9 cellular contexts compared by ENCODE assay signal in the genomic region with DNA sequence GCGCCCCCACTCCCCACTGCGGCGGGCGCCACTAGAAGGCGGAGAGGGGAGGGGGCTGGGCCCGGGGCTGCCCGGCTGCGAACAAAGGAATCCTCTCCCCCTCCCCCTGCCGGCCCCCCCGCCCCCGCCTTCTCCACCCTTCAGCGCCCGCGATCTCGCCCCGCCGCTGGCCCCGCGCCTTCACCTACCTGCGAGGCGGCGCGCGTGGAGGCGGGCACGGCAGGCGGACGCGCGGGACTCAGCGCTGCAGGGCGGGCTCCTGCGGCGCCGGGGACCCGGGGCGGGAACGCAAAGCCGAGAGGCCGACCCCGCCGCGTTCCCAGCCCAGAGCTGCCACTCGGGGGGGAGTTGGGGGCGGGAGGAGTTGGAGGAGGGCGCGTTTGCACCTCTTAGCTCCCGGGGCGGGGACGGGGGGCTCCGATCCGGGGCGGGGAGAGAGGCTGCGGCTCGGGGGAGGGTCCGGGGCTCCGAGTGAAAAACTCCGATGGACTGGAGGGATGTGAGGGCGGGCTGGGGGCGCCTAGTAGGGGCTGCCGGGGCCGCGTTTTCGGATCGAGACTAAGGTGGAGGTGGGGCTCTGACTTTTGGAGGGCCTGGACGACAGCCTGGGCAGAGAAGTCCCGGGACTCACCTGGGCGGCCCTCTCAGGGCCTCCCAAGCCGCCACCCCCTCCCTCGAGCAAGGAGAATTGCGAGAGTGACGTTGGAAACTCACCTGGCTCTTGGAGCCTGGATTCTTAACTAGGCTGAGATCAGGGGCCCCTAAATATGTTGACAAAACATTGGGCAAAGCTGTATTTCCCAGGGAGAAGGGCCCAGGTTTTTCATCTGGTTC. TPM values are rescaled to one million over a fixed set of nuclear protein-coding genes. Genes with fewer than 3 reads are reported as not detected.
A peak's percentile ranks its signal among the peaks of the same experiment; 100 is the strongest.
DNase-seq lines count a peak whose midpoint lies in the region; ATAC-seq, FAIRE-seq and TF ChIP-seq lines count a peak whose summit lies in the region.
"Had no signal": no experiment of that assay in that cellular context is flagged by ENCODE, and none has a peak within 500 bp of the region (broad histone marks: within the 10 kb centered on the region; RNA-seq: fewer than 3 reads in every experiment).

A gene (minus strand): TSS at position 332 of the 834 bp plus-strand sequence. CDS start 2,112 bp downstream, outside the sequence.

- peaks cover 39 to 56% of the 10 kb centered on the region in 2 experiments for H3K27me3 ChIP-seq in K562 (ENCODE audit: control insufficient read depth in 2 of 2, insufficient read depth in 2 of 2, low read length in 2 of 2)

- peaks cover 50% of the 10 kb centered on the region for H3K27me3 Mint-ChIP-seq in activated CD4-positive, alpha-beta memory T cell treated with anti-CD3 and anti-CD28 coated beads for 36 hours

- peak within 1 kb of the TSS in 1 of 2 experiments; percentile 82; a peak in 2 of 4 replicates for H3K9ac ChIP-seq in K562 (ENCODE audit: insufficient read depth in 1 of 2, low read depth in 2 of 2, low read length in 2 of 2)

- H3K36me3 ChIP-seq in K562 (ENCODE audit: control insufficient read depth, insufficient read depth, low read length) (no peaks in the 10 kb centered on the region), mesodermal cell (ENCODE audit: control insufficient read depth, insufficient read depth, low read length) (no peaks in the 10 kb centered on the region)

- no peaks in the 10 kb centered on the region for H3K9me1 ChIP-seq in K562 (ENCODE audit: control insufficient read depth, insufficient read depth, low read length)

- H3K27ac ChIP-seq in A549 (peak within 1 kb of the TSS in 1 of 2 experiments; percentile 58; a peak in 2 of 6 replicates), K562 (ENCODE audit: extremely low read depth, low read depth, low read length) (no peak within 1 kb of the TSS), mesodermal cell (ENCODE audit: low read depth, low read length, severe bottlenecking) (peak within 1 kb of the TSS; percentile 72)

- no peaks in the 10 kb centered on the region for H3K36me3 Mint-ChIP-seq in activated CD4-positive, alpha-beta memory T cell treated with anti-CD3 and anti-CD28 coated beads for 36 hours

- H3K4me3 ChIP-seq in A549 (peak within 1 kb of the TSS; percentile 48), K562 (no peak within 1 kb of the TSS), mesodermal cell (ENCODE audit: extremely low read depth, insufficient read depth, low read length, poor library complexity, severe bottlenecking) (peak within 1 kb of the TSS; percentile 54)

- H3K27ac Mint-ChIP-seq in activated CD4-positive, alpha-beta memory T cell treated with anti-CD3 and anti-CD28 coated beads for 36 hours: no peak within 1 kb of the TSS

- CTCF ChIA-PET in A549 (lab: Yijun Ruan, JAX): interaction anchor here (1.5 kb wide), 1 partner anchor 9 kb away, joined by 7 read pairs; no protein-coding TSS in a partner anchor
- CTCF ChIA-PET in GM10248 (lab: Yijun Ruan, JAX): interaction anchor here (1.4 kb wide), 1 partner anchor 9 kb away, joined by 3 read pairs; no protein-coding TSS in a partner anchor
- CTCF ChIA-PET in K562 (lab: Yijun Ruan, JAX; ENCODE audit: low intra/inter-chr PET ratio): interaction anchor here (0.7 kb wide), 1 partner anchor 78 kb away, joined by 4 read pairs; no protein-coding TSS in a partner anchor
- CTCF ChIA-PET in activated CD4-positive, alpha-beta memory T cell treated with anti-CD3 and anti-CD28 coated beads for 36 hours (lab: Charles Lee): interaction anchor here (1.4 kb wide), 1 partner anchor 179 kb away, joined by 3 read pairs; no protein-coding TSS in a partner anchor

- DNase-seq in A549 (ENCODE audit: low read depth in 1 of 2, low spot score in 1 of 2) (no peak), GM10248 (ENCODE audit: extremely low spot score) (peak; percentile 14), K562 (ENCODE audit: extremely low read depth in 1 of 4, low spot score in 3 of 4) (peak in 2 of 4 experiments; percentile 49 to 52)
- no peak for DNase-seq in activated CD4-positive, alpha-beta memory T cell treated with anti-CD3 and anti-CD28 coated beads for 36 hours
- DNase-seq: DND-41 had no signal

- H3K4me1 ChIP-seq in A549: peaks cover 7% of the 10 kb centered on the region; the same call in 2 of the 3 replicates
- H3K4me1 ChIP-seq in K562 (replicated peaks in 1 of 2; ENCODE audit: control insufficient read depth in 2 of 2, insufficient read depth in 2 of 2, low read length in 2 of 2): peaks cover 0 to 39% of the 10 kb centered on the region in 2 experiments; a peak in 3 of 5 replicates
- peaks cover 5% of the 10 kb centered on the region for H3K4me1 ChIP-seq in mesodermal cell (ENCODE audit: control insufficient read depth, insufficient read depth, low read length, poor library complexity, severe bottlenecking)

- no peaks in the 10 kb centered on the region for H3K79me2 ChIP-seq in K562 (ENCODE audit: control insufficient read depth, insufficient read depth, low read length)

- TF ChIP-seq CTCF in A549 (IDR thresholded peaks at IDR 0.05) (no peak), GM10248 (IDR thresholded peaks at IDR 0.05; ENCODE audit: control extremely low read depth, extremely low read depth, low read depth, missing control alignments) (no peak), K562 (IDR thresholded peaks at IDR 0.05 in 2 of 3, conservative IDR thresholded peaks at IDR 0.05 in 1 of 3; ENCODE audit: insufficient read depth in 2 of 3, low read depth in 1 of 3, low read length in 3 of 3) (no peak)

- in situ Hi-C loops in K562 (cut with MboI): no loop called here

- H3K4me2 ChIP-seq in A549 (peak within 1 kb of the TSS; percentile 99), K562 (ENCODE audit: insufficient read depth, low read length) (peak within 1 kb of the TSS; percentile 38; the same call in 1 of the 2 replicates)

- 61% methylated on average over 12 of the region's 72 CpGs for WGBS in A549 (ENCODE audit: missing lambda C conversion rate)
- 12% methylated on average over 19 of the region's 72 CpGs for WGBS in K562 (ENCODE audit: insufficient coverage, low coverage, missing lambda C conversion rate)
- WGBS in mesodermal cell (ENCODE audit: insufficient coverage in 2 of 2), 2 experiments: 3 to 6% methylated on average over 12 to 22 of the region's 72 CpGs

- no TSS peak for BruUV-seq in K562 (replicated peaks; lab: Mats Ljungman, UMichigan)

- POLR2A ChIA-PET in A549 (lab: Yijun Ruan, JAX) (interaction anchor here (0.6 kb wide), 1 partner anchor 45 kb away, joined by 6 read pairs; no protein-coding TSS in a partner anchor), GM10248 (lab: Yijun Ruan, JAX) (no interaction called here), K562 (lab: Yijun Ruan, JAX) (interaction anchor here (0.6 to 1.2 kb wide), 3 partner anchors 10 to 205 kb away, joined by 3 to 4 read pairs (median 3); no protein-coding TSS in a partner anchor)
- POLR2A ChIA-PET in activated CD4-positive, alpha-beta memory T cell treated with anti-CD3 and anti-CD28 coated beads for 36 hours (lab: Charles Lee): interaction anchor here (0.9 kb wide), 1 partner anchor 60 kb away, joined by 3 read pairs; a partner anchor contains a TSS

- H3K9me3 ChIP-seq in A549 (no peaks in the 10 kb centered on the region), K562 (replicated peaks; ENCODE audit: control insufficient read depth, insufficient read depth, low read depth, low read length) (no peaks in the 10 kb centered on the region), mesodermal cell (ENCODE audit: control insufficient read depth, low read length) (no peaks in the 10 kb centered on the region)

- TF ChIP-seq EP300 in A549 (IDR thresholded peaks at IDR 0.05): no peak
- TF ChIP-seq EP300 in K562 (IDR thresholded peaks at IDR 0.05; ENCODE audit: low read length): no peak

- intact Hi-C loops in K562 (cut with micrococcal nuclease): loop anchor here (5.0 kb wide), 1 partner anchor 207 kb away; a partner anchor contains a TSS
- intact Hi-C loops in activated CD4-positive, alpha-beta memory T cell treated with anti-CD3 and anti-CD28 coated beads for 36 hours (cut with micrococcal nuclease): no loop called here

- H4K20me1 ChIP-seq in K562 (replicated peaks; ENCODE audit: control insufficient read depth, insufficient read depth, low read length): no peaks in the 10 kb centered on the region; the same call in 1 of the 2 replicates

- H3K9me3 Mint-ChIP-seq in activated CD4-positive, alpha-beta memory T cell treated with anti-CD3 and anti-CD28 coated beads for 36 hours: no peaks in the 10 kb centered on the region

- no peak within 1 kb of the TSS for H3K4me3 Mint-ChIP-seq in activated CD4-positive, alpha-beta memory T cell treated with anti-CD3 and anti-CD28 coated beads for 36 hours

- no peak for ATAC-seq in A549
- ATAC-seq in K562: no peak
- ATAC-seq in HG02623 (IDR thresholded peaks at IDR 0.05; ENCODE audit: unreplicated experiment): no peak
- ATAC-seq in GM18511 (IDR thresholded peaks at IDR 0.05; ENCODE audit: unreplicated experiment): no peak
- no peak for ATAC-seq in GM18868 (IDR thresholded peaks at IDR 0.05; ENCODE audit: unreplicated experiment)

- FAIRE-seq in A549 (lab: Jason Lieb, UNC) (no peak), K562 (lab: Jason Lieb, UNC) (no peak)

- peak within 1 kb of the TSS; percentile 45; the same call in 1 of the 2 replicates for H2AFZ ChIP-seq in K562 (ENCODE audit: low read depth, low read length)

- H3K4me1 Mint-ChIP-seq in activated CD4-positive, alpha-beta memory T cell treated with anti-CD3 and anti-CD28 coated beads for 36 hours (ENCODE audit: low read depth): peaks cover 4% of the 10 kb centered on the region

- TF ChIP-seq POLR2A in A549 (IDR thresholded peaks at IDR 0.05; ENCODE audit: low read length) (no peak), K562 (conservative IDR thresholded peaks at IDR 0.05) (no peak)

- TF ChIP-seq RAD21 in A549 (conservative IDR thresholded peaks at IDR 0.05 in 1 of 2, IDR thresholded peaks at IDR 0.05 in 1 of 2): no peak
- TF ChIP-seq RAD21 in K562 (CRISPR knock-in tag; conservative IDR thresholded peaks at IDR 0.05 in 1 of 2, IDR thresholded peaks at IDR 0.05 in 1 of 2): no peak

RNA-seq across cellular contexts. Expression of the gene that starts here (rescaled TPM):
- polyA plus RNA-seq in A549 (2011; rRNA removed) (0.01 TPM in 1 of 2 replicates, not detected in the other), A549 (2017; fragmentation: RNase III; extraction: RNeasy Plus Mini Kit Qiagen cat#74134 plus additional on column Dnase treatment) (not detected in 3 replicates), K562 (2011; rRNA removed) (0.08 and 0.11 TPM in 2 replicates), K562 (2014; fragmentation: Illumina TruSeq; extraction: Trizol) (not detected in 2 replicates), K562 (2014; fragmentation: Nextera tagmentation; extraction: Ambion mirVana) (under 1 TPM in 1 of 2 experiments, not detected in 1; 0.01 TPM), K562 (2014; rRNA removed) (0.01 and 0.03 TPM in 2 replicates)
- polyA plus RNA-seq in A549 (2012; cell fraction: cytosol; rRNA removed): under 0.01 TPM in 2 replicates
- polyA plus RNA-seq in A549 (2012; cell fraction: nucleus; rRNA removed): 0.01 and 0.02 TPM in 2 replicates
- polyA minus RNA-seq in A549 (2011; rRNA and poly(A)+ RNA removed): not detected in 2 replicates
- total RNA-seq in K562 (2011; cell fraction: chromatin; rRNA removed; ENCODE audit: low replicate concordance): 2.3 TPM in 1 of 2 replicates, not detected in the other
- total RNA-seq in K562 (2011; cell fraction: nucleolus; rRNA removed): 0.67 TPM in 1 of 2 replicates, not detected in the other
- 0.44 and 1.3 TPM in 2 replicates for total RNA-seq in K562 (2011; cell fraction: nucleoplasm; rRNA removed)
- total RNA-seq in K562 (2014; rRNA removed) (under 0.01 TPM in 1 of 2 replicates, not detected in the other), K562 (2014; rRNA removed; fragmentation: Illumina TruSeq; extraction: Trizol) (not detected in 2 replicates), K562 (2015; rRNA removed; fragmentation: Illumina TruSeq; extraction: Trizol) (not detected in 2 replicates), K562 (2021) (0.04 and 0.29 TPM in 2 replicates)
- polyA plus RNA-seq in K562 (2011; cell fraction: cytosol; rRNA removed): 0.04 and 0.06 TPM in 2 replicates
- polyA plus RNA-seq in K562 (2011; cell fraction: nucleus; rRNA removed): 0.13 and 0.54 TPM in 2 replicates
- 0.01 and 0.08 TPM in 2 replicates for polyA plus RNA-seq in K562 (2012)
- not detected in 2 replicates for polyA minus RNA-seq in K562 (2011; rRNA and poly(A)+ RNA removed)
- polyA minus RNA-seq in K562 (2011; cell fraction: cytosol; rRNA and poly(A)+ RNA removed): not detected in 2 replicates
- 0.33 and 0.54 TPM in 2 replicates for polyA minus RNA-seq in K562 (2011; cell fraction: nucleus; rRNA and poly(A)+ RNA removed)
- 15.2 TPM for polyA plus RNA-seq in mesodermal cell (2013, experiment 1 of 2)
- polyA plus RNA-seq in mesodermal cell (2013, experiment 2 of 2): 12.2 TPM
- not detected for total RNA-seq in activated CD4-positive, alpha-beta memory T cell treated with anti-CD3 and anti-CD28 coated beads for 36 hours
